2 cellular contexts compared by ENCODE assay signal in genomic region chr14:24389266-24389855, GRCh38.
TF ChIP-seq lines count a peak whose summit lies in the region.

No MANE protein-coding gene starts in this region.

TF ChIP-seq in SK-N-SH, 30 proteins besides CTCF, POLR2A, EP300 and RAD21 (continued from another document):
- peak; percentile 51; the same call in 1 of the 2 replicates for TF ChIP-seq USF1 (IDR thresholded peaks at IDR 0.05; ENCODE audit: borderline replicate concordance, low read depth)

TF ChIP-seq in SK-N-SH treated with all-trans-retinoic acid at 6 μM for 48 hours, 23 proteins besides CTCF, POLR2A, EP300 and RAD21 (continued from another document):
- TF ChIP-seq CREB5 (CRISPR knock-in tag; IDR thresholded peaks at IDR 0.05; ENCODE audit: low read depth) (no peak), ZNF70 (CRISPR knock-in tag; IDR thresholded peaks at IDR 0.05) (no peak), TCF4 (CRISPR knock-in tag; IDR thresholded peaks at IDR 0.05; ENCODE audit: borderline replicate concordance) (no peak), CSDC2 (CRISPR knock-in tag; IDR thresholded peaks at IDR 0.05) (no peak), CSRNP3 (CRISPR knock-in tag; IDR thresholded peaks at IDR 0.05) (no peak), ARNTL (CRISPR knock-in tag; IDR thresholded peaks at IDR 0.05; ENCODE audit: borderline replicate concordance, low read depth) (no peak), SNAI2 (CRISPR knock-in tag; IDR thresholded peaks at IDR 0.05) (no peak)
